ENCODE assay signal across 1 cellular context in genomic region chr19:44891016-44891882, GRCh38.
TF ChIP-seq lines count a peak whose summit lies in the region.

Gene TOMM40, plus strand, starts transcription at chr19:44891254. Its CDS starts 162 bp downstream, at chr19:44891416.

TF ChIP-seq in HEK293, 187 proteins besides CTCF, POLR2A, EP300 and RAD21 (continued from another document and continues in another):
- TF ChIP-seq ZNF18 (tag by site-specific recombination; IDR thresholded peaks at IDR 0.05) (no peak), ZNF366 (tag by site-specific recombination; conservative IDR thresholded peaks at IDR 0.05) (no peak), ZNF37A (tag by site-specific recombination; IDR thresholded peaks at IDR 0.05) (no peak), SCRT2 (tag by site-specific recombination; IDR thresholded peaks at IDR 0.05) (no peak), ZBTB11 (tag by site-specific recombination; conservative IDR thresholded peaks at IDR 0.05; ENCODE audit: low read depth) (peak; percentile 91), FEZF1 (tag by site-specific recombination; IDR thresholded peaks at IDR 0.05) (no peak), ZNF311 (tag by site-specific recombination; IDR thresholded peaks at IDR 0.05; ENCODE audit: borderline replicate concordance) (no peak), GLI2 (tag by site-specific recombination; IDR thresholded peaks at IDR 0.05; ENCODE audit: borderline replicate concordance, low read depth) (no peak), YY2 (tag by site-specific recombination; IDR thresholded peaks at IDR 0.05) (no peak), MYNN (tag by site-specific recombination; IDR thresholded peaks at IDR 0.05; ENCODE audit: borderline replicate concordance) (no peak), YY1 (tag by site-specific recombination; IDR thresholded peaks at IDR 0.05) (0 out of 2 replicates have a peak, but pooled peaks have one; percentile 33), ZNF157 (tag by site-specific recombination; IDR thresholded peaks at IDR 0.05) (no peak), IKZF3 (tag by site-specific recombination; IDR thresholded peaks at IDR 0.05) (no peak), KLF7 (tag by site-specific recombination; IDR thresholded peaks at IDR 0.05; ENCODE audit: borderline replicate concordance) (no peak), ZNF398 (tag by site-specific recombination; IDR thresholded peaks at IDR 0.05) (no peak), HOXC10 (CRISPR knock-in tag; IDR thresholded peaks at IDR 0.05) (no peak), ZNF791 (tag by site-specific recombination; IDR thresholded peaks at IDR 0.05) (no peak), ZNF529 (tag by site-specific recombination; IDR thresholded peaks at IDR 0.05; ENCODE audit: insufficient replicate concordance) (no peak), ZNF174 (tag by site-specific recombination; IDR thresholded peaks at IDR 0.05) (no peak), PRDM4 (tag by site-specific recombination; IDR thresholded peaks at IDR 0.05) (no peak), ZNF473 (tag by site-specific recombination; IDR thresholded peaks at IDR 0.05) (no peak), ZNF518A (tag by site-specific recombination; conservative IDR thresholded peaks at IDR 0.05; ENCODE audit: low read depth) (no peak), ZNF521 (tag by site-specific recombination; IDR thresholded peaks at IDR 0.05) (no peak), REPIN1 (tag by site-specific recombination; IDR thresholded peaks at IDR 0.05; ENCODE audit: low read depth) (no peak), ZNF335 (tag by site-specific recombination; conservative IDR thresholded peaks at IDR 0.05) (peak; percentile 91), ZNF629 (tag by site-specific recombination; IDR thresholded peaks at IDR 0.05) (no peak), ZNF280D (tag by site-specific recombination; IDR thresholded peaks at IDR 0.05) (no peak), GLI4 (tag by site-specific recombination; IDR thresholded peaks at IDR 0.05) (no peak), PATZ1 (tag by site-specific recombination; IDR thresholded peaks at IDR 0.05) (peak; percentile 38; the same call in 1 of the 2 replicates), ZSCAN23 (tag by site-specific recombination; IDR thresholded peaks at IDR 0.05) (no peak), ZIC2 (tag by site-specific recombination; IDR thresholded peaks at IDR 0.05) (peak; percentile 53; the same call in 1 of the 2 replicates), ZNF146 (tag by site-specific recombination; IDR thresholded peaks at IDR 0.05) (no peak), ZNF266 (tag by site-specific recombination; IDR thresholded peaks at IDR 0.05; ENCODE audit: low read depth) (no peak), BCL6B (tag by site-specific recombination; IDR thresholded peaks at IDR 0.05) (no peak), ZNF2 (tag by site-specific recombination; IDR thresholded peaks at IDR 0.05) (no peak), ZNF624 (tag by site-specific recombination; IDR thresholded peaks at IDR 0.05) (no peak), ZNF843 (tag by site-specific recombination; IDR thresholded peaks at IDR 0.05) (no peak)
